8 cellular contexts compared by ENCODE assay signal in the genomic region with DNA sequence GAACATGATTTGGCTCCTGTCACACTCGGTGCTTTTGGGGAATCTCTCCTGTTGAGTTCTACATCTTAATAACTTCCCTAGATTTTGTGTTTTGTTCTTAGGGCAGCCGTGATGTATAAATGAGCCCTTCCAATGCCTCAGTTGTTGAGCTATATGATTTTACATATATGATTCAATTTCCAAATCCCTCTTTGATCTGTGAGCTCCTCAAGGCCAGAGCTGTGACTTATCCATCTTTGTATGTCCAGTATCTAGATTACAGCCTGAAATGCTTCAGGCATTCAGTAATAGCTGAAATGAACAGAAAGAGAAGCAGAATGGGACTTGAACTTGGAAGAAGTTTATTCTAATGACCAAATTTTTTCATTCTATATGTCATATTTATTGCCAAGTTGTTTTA. TPM values are rescaled to one million over a fixed set of nuclear protein-coding genes. Genes with fewer than 3 reads are reported as not detected.
A peak's percentile ranks its signal among the peaks of the same experiment; 100 is the strongest.
DNase-seq lines count a peak whose midpoint lies in the region; ATAC-seq and TF ChIP-seq lines count a peak whose summit lies in the region.

No MANE protein-coding gene starts in this region.

- WGBS in spleen, 5 donors = 16 to 41% (median 26%) methylated on average over 2 of the region's 2 CpGs

- peak overlapping the region; percentile 37; the same call in 1 of the 2 replicates for H3K4me3 ChIP-seq in LNCaP clone FGC (ENCODE audit: low read depth, low read length)
- H3K4me3 ChIP-seq in epithelial cell of esophagus (ENCODE audit: low read length) = peak overlapping the region; percentile 44
- H3K4me3 ChIP-seq in spleen = peak overlapping the region in 7 of 8 donors; percentile 6 to 65 (median 32)

- no peak for TF ChIP-seq CTCF in LNCaP clone FGC (IDR thresholded peaks at IDR 0.05; ENCODE audit: control insufficient read depth, extremely low read depth, insufficient read depth)
- TF ChIP-seq CTCF in epithelial cell of esophagus (IDR thresholded peaks at IDR 0.05; ENCODE audit: insufficient read depth, low read depth, low read length, missing control alignments) = no peak
- no peak for TF ChIP-seq CTCF in spleen (IDR thresholded peaks at IDR 0.05 in 8 of 11, conservative IDR thresholded peaks at IDR 0.05 in 3 of 11)

- peaks cover 0 to 47% (median 25%) of the 10 kb centered on the region in 6 donors for H3K4me1 ChIP-seq in spleen

- DNase-seq in LNCaP clone FGC (ENCODE audit: low read depth) (no peak), epithelial cell of esophagus (ENCODE audit: low read depth) (no peak), spleen (no peak), Kasumi-1 (lab: John Stamatoyannopoulos, UW) (no peak), occipital lobe (lab: John Stamatoyannopoulos, UW) (no peak), glomerular visceral epithelial cell (ENCODE audit: extremely low spot score) (no peak)

- intact Hi-C loops in spleen (cut with DNase I; ENCODE audit: low total_unique reads) = no loop called here

- ATAC-seq in GM19438 (IDR thresholded peaks at IDR 0.05; ENCODE audit: low read depth, unreplicated experiment) = peak; percentile 32
- ATAC-seq in GM18498 (IDR thresholded peaks at IDR 0.05; ENCODE audit: unreplicated experiment) = no peak

- H3K36me3 ChIP-seq in spleen = no peaks in the 10 kb centered on the region

- no peaks in the 10 kb centered on the region for H3K27me3 ChIP-seq in spleen (replicated peaks in 1 of 7)

- peaks cover 0 to 14% (median 4%) of the 10 kb centered on the region in 8 donors for H3K9me3 ChIP-seq in spleen

- no peak for TF ChIP-seq POLR2A in spleen (IDR thresholded peaks at IDR 0.05)

- peak overlapping the region; percentile 44 to 83 (median 74) for H3K27ac ChIP-seq in spleen

RNA-seq across cellular contexts. Expression of gene CGGBP1, which starts 26.6 kb away (rescaled TPM):
- total RNA-seq in spleen (100 to 1,000 TPM in 2 of 7 donors, 10 to 100 TPM in 5; 72.8 to 130 (median 82.6) TPM), occipital lobe (158 TPM)
- 10 to 100 TPM; 44.0 to 56.8 (median 45.8) TPM for polyA plus RNA-seq in spleen

RNA-seq across cellular contexts. Expression of gene ZNF654, which starts 26.8 kb away (rescaled TPM):
- 10 to 100 TPM; 14.9 to 22.3 (median 16.9) TPM for total RNA-seq in spleen
- 1 to 10 TPM; 2.8 to 3.8 (median 3.3) TPM for polyA plus RNA-seq in spleen
- 46.8 TPM for total RNA-seq in occipital lobe
